Comparison of ENCODE assay signal across 35 cellular contexts in the genomic region with DNA sequence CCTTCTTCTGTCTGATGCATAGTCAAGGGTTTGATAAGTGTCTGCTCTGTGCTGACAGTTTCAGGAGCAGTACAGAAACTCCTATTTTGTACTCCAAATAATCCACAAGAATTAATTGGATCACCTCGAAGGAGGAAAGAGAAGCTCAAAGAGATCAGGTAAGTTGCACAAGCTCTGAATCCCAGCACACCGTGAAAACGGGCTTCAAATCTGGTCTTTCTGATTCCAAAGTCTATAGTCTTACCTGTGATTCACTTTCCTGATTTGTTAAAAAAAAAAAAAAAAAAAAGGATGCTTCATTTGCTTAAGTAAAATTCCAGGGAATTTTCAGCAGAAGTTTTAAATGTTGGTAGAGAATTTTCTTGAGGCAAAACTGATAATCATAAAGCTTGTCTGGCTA.
"Had no signal": no experiment of that assay in that cellular context is flagged by ENCODE, and none has a peak within 500 bp of the region (broad histone marks: within the 10 kb centered on the region; RNA-seq: fewer than 3 reads in every experiment).

No MANE protein-coding gene starts in this region.

- H3K36me3 ChIP-seq: adrenal gland, ascending aorta, brain microvascular endothelial cell, breast epithelium, cardiac muscle cell had no signal

- H3K4me1 ChIP-seq: adrenal gland, ascending aorta, body of pancreas, breast epithelium had no signal

- H3K9me3 ChIP-seq: body of pancreas had no signal

- H3K27me3 ChIP-seq: adrenal gland, ascending aorta, body of pancreas, brain microvascular endothelial cell, breast epithelium, cardiac muscle cell had no signal

- H3K4me3 ChIP-seq: adrenal gland, ascending aorta, body of pancreas, breast epithelium, cardiac muscle cell had no signal

- ATAC-seq: activated naive CD4-positive, alpha-beta T cell treated with anti-CD3 and anti-CD28 coated beads, Interleukin-2, amount 50 U/mL, for 72 hours; activated naive CD8-positive, alpha-beta T cell treated with anti-CD3 and anti-CD28 coated beads, Interleukin-2, amount 50 U/mL, for 24 hours; activated T-cell treated with anti-CD3 and anti-CD28 coated beads, Interleukin-2, amount 50 U/mL, for 4 hours; activated T-cell treated with anti-CD3 and anti-CD28 coated beads, Interleukin-2, amount 50 U/mL, for 72 hours; activated T-helper 17 cell treated with anti-CD3 and anti-CD28 coated beads, Interleukin-2, amount 50 U/mL, for 72 hours; body of pancreas had no signal

- H3K27ac ChIP-seq: adrenal gland, ascending aorta, body of pancreas, brain microvascular endothelial cell, breast epithelium, cardiac muscle cell had no signal

- FAIRE-seq: astrocyte, bronchial epithelial cell had no signal

- DNase-seq: activated effector memory CD4-positive, alpha-beta T cell treated with anti-CD3 and anti-CD28 coated beads, Interleukin-2, amount 50 U/mL, for 16 hours; activated effector memory CD4-positive, alpha-beta T cell treated with Interleukin-2 at 50 U/mL for 16 hours; activated gamma-delta T cell; activated gamma-delta T cell treated with Interleukin-2 at 50 U/mL for 16 hours; activated naive CD4-positive, alpha-beta T cell; activated naive CD4-positive, alpha-beta T cell treated with anti-CD3 and anti-CD28 coated beads for 36 hours; activated naive CD4-positive, alpha-beta T cell treated with anti-CD3 and anti-CD28 coated beads, Interleukin-2, amount 10 ng/mL, durations not matched to agents 7 days and 5 days; activated naive CD4-positive, alpha-beta T cell treated with anti-CD3 and anti-CD28 coated beads, Interleukin-2, amount 50 U/mL, for 16 hours; activated naive CD4-positive, alpha-beta T cell treated with Interleukin-2 at 50 U/mL for 16 hours; activated naive CD8-positive, alpha-beta T cell treated with anti-CD3 and anti-CD28 coated beads for 36 hours; activated naive CD8-positive, alpha-beta T cell treated with anti-CD3 and anti-CD28 coated beads, Interleukin-2, amount 10 ng/mL, durations not matched to agents 7 days and 5 days; activated naive CD8-positive, alpha-beta T cell treated with anti-CD3 and anti-CD28 coated beads, Interleukin-2, amount 50 U/mL, for 24 hours; activated T-cell treated with anti-CD3 and anti-CD28 coated beads for 4 hours; activated T-cell treated with anti-CD3 and anti-CD28 coated beads, Interleukin-2, amount 50 U/mL, for 1 hour; activated T-cell treated with anti-CD3 and anti-CD28 coated beads, Interleukin-2, amount 50 U/mL, for 24 hours; activated T-cell treated with anti-CD3 and anti-CD28 coated beads, Interleukin-2, amount 50 U/mL, for 4 hours; activated T-cell treated with anti-CD3 and anti-CD28 coated beads, Interleukin-2, amount 50 U/mL, for 48 hours; activated T-cell treated with anti-CD3 and anti-CD28 coated beads, Interleukin-2, amount 50 U/mL, for 72 hours; amniotic stem cell; amygdala; anterior cingulate cortex; aorta; body of pancreas; brain microvascular endothelial cell; caudate nucleus; central memory CD4-positive, alpha-beta T cell; cerebellar nuclear complex had no signal
